15 cellular contexts compared by ENCODE assay signal in the genomic region with DNA sequence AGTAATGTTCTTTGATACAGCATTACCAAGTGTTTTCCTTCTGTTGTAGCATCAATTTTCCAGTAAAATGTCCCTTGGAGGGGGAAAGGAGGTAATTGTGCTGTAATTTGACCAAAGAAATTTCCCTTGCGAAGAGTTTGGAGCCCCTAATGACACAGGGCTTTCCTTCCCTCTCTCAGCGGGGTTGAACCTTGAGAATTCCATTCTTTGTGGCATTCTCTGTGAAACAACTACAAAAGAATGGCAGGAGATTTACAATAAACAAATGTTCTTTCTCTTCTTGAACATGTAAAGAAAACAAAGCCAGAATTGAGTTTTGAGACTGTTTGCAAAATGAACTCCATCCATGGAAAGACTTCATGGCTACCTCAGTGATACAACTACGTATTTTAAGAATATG. TPM values are rescaled to one million over a fixed set of nuclear protein-coding genes. Genes with fewer than 3 reads are reported as not detected.
DNase-seq lines count a peak whose midpoint lies in the region; ATAC-seq and TF ChIP-seq lines count a peak whose summit lies in the region.
"Had no signal": no experiment of that assay in that cellular context is flagged by ENCODE, and none has a peak within 500 bp of the region (broad histone marks: within the 10 kb centered on the region; RNA-seq: fewer than 3 reads in every experiment).

No MANE protein-coding gene starts in this region.

- H3K36me3 ChIP-seq in H7 (replicated peaks; ENCODE audit: control insufficient read depth, insufficient read depth, low read length) (no peaks in the 10 kb centered on the region), iPS-18a (ENCODE audit: control insufficient read depth, low read depth, low read length) (no peaks in the 10 kb centered on the region)
- H3K36me3 ChIP-seq: BE2C had no signal

- ATAC-seq in WTC11: peak; percentile 55
- ATAC-seq: A549; CD8-positive, alpha-beta T cell had no signal

- H3K27me3 ChIP-seq in H7 (ENCODE audit: control insufficient read depth, insufficient read depth, low read length): no peaks in the 10 kb centered on the region
- H3K27me3 ChIP-seq in iPS-18a (ENCODE audit: control insufficient read depth, insufficient read depth, low read length): no peaks in the 10 kb centered on the region

- no peaks in the 10 kb centered on the region for H3K36me3 Mint-ChIP-seq in WTC11
- H3K36me3 Mint-ChIP-seq in activated T-helper 2 cell treated with anti-CD3 and anti-CD28 coated beads, Interferon-gamma antibody, Interleukin-2, Interleukin-4, amounts not matched to agents 10 μg/mL and 5 μg/mL and 100 μg/mL, durations not matched to agents 14 hours and 24 hours and 36 hours (ENCODE audit: low read depth): peaks cover 17% of the 10 kb centered on the region

- no peak overlapping the region for H3K27ac Mint-ChIP-seq in WTC11
- no peak overlapping the region for H3K27ac Mint-ChIP-seq in activated T-helper 2 cell treated with anti-CD3 and anti-CD28 coated beads, Interferon-gamma antibody, Interleukin-2, Interleukin-4, amounts not matched to agents 10 μg/mL and 5 μg/mL and 100 μg/mL, durations not matched to agents 14 hours and 24 hours and 36 hours

- H3K4me3 ChIP-seq in H7 (ENCODE audit: insufficient read depth, low read depth, low read length) (no peak overlapping the region), iPS-18a (ENCODE audit: low read length) (peak overlapping the region; percentile 11)
- H3K4me3 ChIP-seq: A549 had no signal

- H3K4me1 Mint-ChIP-seq in WTC11: peaks cover 30% of the 10 kb centered on the region
- peaks cover under 1% of the 10 kb centered on the region for H3K4me1 Mint-ChIP-seq in activated T-helper 2 cell treated with anti-CD3 and anti-CD28 coated beads, Interferon-gamma antibody, Interleukin-2, Interleukin-4, amounts not matched to agents 10 μg/mL and 5 μg/mL and 100 μg/mL, durations not matched to agents 14 hours and 24 hours and 36 hours (ENCODE audit: low read depth)

- H3K9me3 Mint-ChIP-seq in WTC11: no peaks in the 10 kb centered on the region
- H3K9me3 Mint-ChIP-seq in activated T-helper 2 cell treated with anti-CD3 and anti-CD28 coated beads, Interferon-gamma antibody, Interleukin-2, Interleukin-4, amounts not matched to agents 10 μg/mL and 5 μg/mL and 100 μg/mL, durations not matched to agents 14 hours and 24 hours and 36 hours: no peaks in the 10 kb centered on the region
- H3K9me3 Mint-ChIP-seq: CD8-positive, alpha-beta T cell had no signal

- 0 out of 2 replicates have a peak, but pooled peaks cover under 1% of the 10 kb centered on the region for H3K27me3 Mint-ChIP-seq in WTC11 (ENCODE audit: low read depth)
- no peaks in the 10 kb centered on the region for H3K27me3 Mint-ChIP-seq in activated T-helper 2 cell treated with anti-CD3 and anti-CD28 coated beads, Interferon-gamma antibody, Interleukin-2, Interleukin-4, amounts not matched to agents 10 μg/mL and 5 μg/mL and 100 μg/mL, durations not matched to agents 14 hours and 24 hours and 36 hours (ENCODE audit: low read depth)

- in situ Hi-C loops in GM13977 (cut with MboI; ENCODE audit: low pct_unique_long_range_greater_than_20kb, low sequenced_read_pairs, unreplicated experiment): no loop called here

- H3K9ac ChIP-seq in iPS-18a (ENCODE audit: low read length): no peak overlapping the region

- CTCF ChIA-PET in WTC11 (lab: Charles Lee): interaction anchor here (1.6 kb wide), 1 partner anchor 8 kb away, joined by 3 read pairs; no protein-coding TSS in a partner anchor

- H3K27ac ChIP-seq in iPS-18a (ENCODE audit: low read length): no peak overlapping the region
- H3K27ac ChIP-seq: A549, C4-2B, HL-60 had no signal

- H3K4me3 Mint-ChIP-seq in WTC11: no peak overlapping the region
- H3K4me3 Mint-ChIP-seq in activated T-helper 2 cell treated with anti-CD3 and anti-CD28 coated beads, Interferon-gamma antibody, Interleukin-2, Interleukin-4, amounts not matched to agents 10 μg/mL and 5 μg/mL and 100 μg/mL, durations not matched to agents 14 hours and 24 hours and 36 hours (ENCODE audit: low read depth): no peak overlapping the region
- H3K4me3 Mint-ChIP-seq: CD8-positive, alpha-beta T cell had no signal

- peak; percentile 26 for DNase-seq in H7
- no peak for DNase-seq in WTC11 (ENCODE audit: low spot score)
- DNase-seq in activated T-helper 2 cell treated with anti-CD3 and anti-CD28 coated beads, Interferon-gamma antibody, Interleukin-2, Interleukin-4, amounts not matched to agents 10 μg/mL and 5 μg/mL and 100 μg/mL, durations not matched to agents 14 hours and 24 hours and 36 hours (ENCODE audit: low spot score): no peak
- no peak for DNase-seq in NCI-H526 treated with DMSO at 0.1 percent for 48 hours (lab: John Stamatoyannopoulos, UW)
- no peak for DNase-seq in GM13977 (ENCODE audit: low spot score)
- DNase-seq: BE2C; Caco-2; CD8-positive, alpha-beta T cell; DMS53; IMR-90; KBM-7 had no signal

- POLR2A ChIA-PET in WTC11 (lab: Charles Lee): no interaction called here

- peaks cover 23% of the 10 kb centered on the region for H3K4me1 ChIP-seq in iPS-18a (ENCODE audit: control insufficient read depth, low read depth, low read length)
- H3K4me1 ChIP-seq: A549, BE2C had no signal

- TF ChIP-seq CTCF in WTC11 (IDR thresholded peaks at IDR 0.05): no peak
- no peak for TF ChIP-seq CTCF in GM13977 (IDR thresholded peaks at IDR 0.05; ENCODE audit: extremely low read depth, insufficient read depth, missing control alignments)

- intact Hi-C loops in activated T-helper 2 cell treated with anti-CD3 and anti-CD28 coated beads, Interferon-gamma antibody, Interleukin-2, Interleukin-4, amounts not matched to agents 10 μg/mL and 5 μg/mL and 100 μg/mL, durations not matched to agents 14 hours and 24 hours and 36 hours (cut with micrococcal nuclease): no loop called here

- no peaks in the 10 kb centered on the region for H3K9me3 ChIP-seq in iPS-18a (ENCODE audit: control insufficient read depth, low read depth, low read length)
- H3K9me3 ChIP-seq: A549, BE2C, Caco-2 had no signal

TF ChIP-seq in WTC11, 78 proteins besides CTCF, POLR2A, EP300 and RAD21:
- no peak for TF ChIP-seq KAT7 (CRISPR knock-in tag; IDR thresholded peaks at IDR 0.05; ENCODE audit: borderline replicate concordance)
- TF ChIP-seq TP53 (CRISPR knock-in tag; IDR thresholded peaks at IDR 0.05): no peak
- TF ChIP-seq IRF1 (CRISPR knock-in tag; IDR thresholded peaks at IDR 0.05): no peak
- TF ChIP-seq EMX1 (CRISPR knock-in tag; IDR thresholded peaks at IDR 0.05): no peak
- TF ChIP-seq JUN (CRISPR knock-in tag; IDR thresholded peaks at IDR 0.05): no peak
- no peak for TF ChIP-seq FOXP4 (CRISPR knock-in tag; IDR thresholded peaks at IDR 0.05)
- no peak for TF ChIP-seq NFYB (CRISPR knock-in tag; conservative IDR thresholded peaks at IDR 0.05; ENCODE audit: low read depth)
TF ChIP-seq in WTC11: peak in this region for 0.

RNA-seq across cellular contexts. Expression of gene SIDT1, which starts 53.4 kb away (rescaled TPM):
- total RNA-seq in H7 (2014; rRNA removed; shearing (Covaris generic)): not detected in 2 replicates
- 0.21 to 0.23 TPM (median 0.22 TPM) in 3 replicates for total RNA-seq in WTC11 (2021)
- total RNA-seq in activated T-helper 2 cell treated with anti-CD3 and anti-CD28 coated beads, Interferon-gamma antibody, Interleukin-2, Interleukin-4, amounts not matched to agents 10 μg/mL and 5 μg/mL and 100 μg/mL, durations not matched to agents 14 hours and 24 hours and 36 hours: 10.2 and 11.7 TPM in 2 replicates
- total RNA-seq: IMR-90 had no signal
